In the genomic region with DNA sequence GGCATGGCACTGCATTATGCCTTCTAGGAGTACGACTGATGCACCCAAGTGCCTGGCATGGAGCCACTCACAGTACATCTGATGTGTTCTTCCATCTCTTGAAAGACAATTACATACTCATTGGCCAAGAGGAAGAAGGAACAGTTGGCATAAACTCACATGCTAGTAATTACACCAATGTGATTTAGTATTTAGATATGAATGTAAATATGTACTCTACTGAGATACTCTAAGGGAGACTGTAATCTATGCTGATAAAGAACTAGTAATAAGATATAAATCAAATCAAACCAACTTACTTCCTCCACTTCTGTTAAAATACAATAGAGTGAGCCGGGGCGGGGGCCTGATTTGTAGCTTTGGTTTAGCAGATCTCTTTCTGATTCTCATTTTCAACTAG, we compare ENCODE assay signal across 17 cellular contexts.
DNase-seq lines count a peak whose midpoint lies in the region; ATAC-seq and TF ChIP-seq lines count a peak whose summit lies in the region.
"Had no signal": no experiment of that assay in that cellular context is flagged by ENCODE, and none has a peak within 500 bp of the region (broad histone marks: within the 10 kb centered on the region; RNA-seq: fewer than 3 reads in every experiment).

No MANE protein-coding gene starts in this region.

- DNase-seq in NCI-H2171 treated with DMSO at 0.1 percent for 48 hours (lab: John Stamatoyannopoulos, UW): peak; percentile 7
- no peak for DNase-seq in NCI-H2171 (lab: John Stamatoyannopoulos, UW)
- DNase-seq in NCI-H1105 (lab: John Stamatoyannopoulos, UW): peak; percentile 60
- DNase-seq in activated gamma-delta T cell treated with Interleukin-2 at 50 U/mL for 16 hours: no peak
- DNase-seq in stimulated activated CD4-positive, alpha-beta T cell treated with anti-CD3 and anti-CD28 coated beads, Interleukin-4, amount 100 ng/mL, for 1 hour: no peak
- DNase-seq: CD4-positive, alpha-beta memory T cell; DND-41; NCI-H187; NCI-H2227 treated with DMSO at 0.1 percent for 48 hours; NCI-H524; SJCRH30; T-helper 17 cell had no signal

- ATAC-seq in HG03196 (IDR thresholded peaks at IDR 0.05; ENCODE audit: unreplicated experiment): no peak
- ATAC-seq: A549, T-helper 17 cell had no signal

- no peak for TF ChIP-seq CTCF in VCaP (conservative IDR thresholded peaks at IDR 0.05)

- H3K27ac ChIP-seq in VCaP: 0 out of 2 replicates have a peak overlapping the region, but pooled peaks have one; percentile 3
- H3K27ac ChIP-seq: A549, BLaER1, HL-60, SJCRH30 had no signal

Comparison
In these comparisons a context has a peak if more than half of its experiments do, and no peak if none do; other contexts are left out.
1. DNase-seq: peak in NCI-H2171 treated with DMSO at 0.1 percent for 48 hours (single experiment) and NCI-H1105 (single experiment); none in NCI-H2171 (single experiment), activated gamma-delta T cell treated with Interleukin-2 at 50 U/mL for 16 hours (single experiment) and stimulated activated CD4-positive, alpha-beta T cell treated with anti-CD3 and anti-CD28 coated beads, Interleukin-4, amount 100 ng/mL, for 1 hour (single experiment).